In genomic region chr20:57621426-57622200, GRCh38 we compare ENCODE assay signal across 12 cellular contexts. TPM values are rescaled to one million over a fixed set of nuclear protein-coding genes. Genes with fewer than 3 reads are reported as not detected.
DNase-seq lines count a peak whose midpoint lies in the region; ATAC-seq and TF ChIP-seq lines count a peak whose summit lies in the region.
"Had no signal": no experiment of that assay in that cellular context is flagged by ENCODE, and none has a peak within 500 bp of the region (broad histone marks: within the 10 kb centered on the region; RNA-seq: fewer than 3 reads in every experiment).

No MANE protein-coding gene starts in this region.

- CTCF ChIA-PET in activated naive CD4-positive, alpha-beta T cell treated with anti-CD3 and anti-CD28 coated beads, Interleukin-2, amount 10 ng/mL, durations not matched to agents 7 days and 5 days (lab: Charles Lee), result interaction anchor here (0.7 to 6.8 kb wide), 8 partner anchors 8 to 559 kb away, joined by 3 to 86 read pairs (median 14); no protein-coding TSS in a partner anchor
- CTCF ChIA-PET in PC-9 (lab: Charles Lee), result interaction anchor here (0.5 to 1.5 kb wide), 2 partner anchors 22 to 27 kb away, joined by 3 to 5 read pairs; no protein-coding TSS in a partner anchor

- peaks cover 39% of the 10 kb centered on the region for H3K27me3 Mint-ChIP-seq in activated naive CD4-positive, alpha-beta T cell treated with anti-CD3 and anti-CD28 coated beads, Interleukin-2, amount 10 ng/mL, durations not matched to agents 7 days and 5 days
- no peaks in the 10 kb centered on the region for H3K27me3 Mint-ChIP-seq in effector memory CD8-positive, alpha-beta T cell
- H3K27me3 Mint-ChIP-seq in stimulated activated naive B cell treated with anti-CD40 and anti-IgM and Interleukin-4, amounts not matched to agents 10 μg/mL and 1 μg/mL and 100 μg/mL, for 72 hours, result no peaks in the 10 kb centered on the region

- ATAC-seq in effector memory CD8-positive, alpha-beta T cell (replicated peaks), result no peak
- no peak for ATAC-seq in stimulated activated naive B cell treated with anti-CD40 and anti-IgM and Interleukin-4, amounts not matched to agents 10 μg/mL and 1 μg/mL and 100 μg/mL, for 72 hours (replicated peaks)
- no peak for ATAC-seq in GM18502 (IDR thresholded peaks at IDR 0.05; ENCODE audit: poor library complexity, unreplicated experiment)

- H3K36me3 Mint-ChIP-seq in activated naive CD4-positive, alpha-beta T cell treated with anti-CD3 and anti-CD28 coated beads, Interleukin-2, amount 10 ng/mL, durations not matched to agents 7 days and 5 days, result peaks cover 14% of the 10 kb centered on the region
- peaks cover 20% of the 10 kb centered on the region for H3K36me3 Mint-ChIP-seq in effector memory CD8-positive, alpha-beta T cell (ENCODE audit: insufficient read depth)
- H3K36me3 Mint-ChIP-seq in stimulated activated naive B cell treated with anti-CD40 and anti-IgM and Interleukin-4, amounts not matched to agents 10 μg/mL and 1 μg/mL and 100 μg/mL, for 72 hours, result peaks cover 5 to 27% of the 10 kb centered on the region in 2 donors

- H3K27ac ChIP-seq in PC-9, result no peak overlapping the region
- H3K27ac ChIP-seq: WERI-Rb-1 had no signal

- peaks cover 30% of the 10 kb centered on the region for H3K4me1 ChIP-seq in PC-9 (replicated peaks; ENCODE audit: insufficient read depth)
- no peaks in the 10 kb centered on the region for H3K4me1 ChIP-seq in BE2C

- no peaks in the 10 kb centered on the region for H3K9me2 ChIP-seq in PC-9 (ENCODE audit: insufficient read depth)

- H2AFZ ChIP-seq in PC-9, result no peak overlapping the region

- H3K4me3 Mint-ChIP-seq in activated naive CD4-positive, alpha-beta T cell treated with anti-CD3 and anti-CD28 coated beads, Interleukin-2, amount 10 ng/mL, durations not matched to agents 7 days and 5 days, result peak overlapping the region; percentile 78
- peak overlapping the region; percentile 91 to 93 for H3K4me3 Mint-ChIP-seq in effector memory CD8-positive, alpha-beta T cell
- peak overlapping the region; percentile 64 to 80 for H3K4me3 Mint-ChIP-seq in stimulated activated naive B cell treated with anti-CD40 and anti-IgM and Interleukin-4, amounts not matched to agents 10 μg/mL and 1 μg/mL and 100 μg/mL, for 72 hours

- H3K4me1 Mint-ChIP-seq in activated naive CD4-positive, alpha-beta T cell treated with anti-CD3 and anti-CD28 coated beads, Interleukin-2, amount 10 ng/mL, durations not matched to agents 7 days and 5 days, result peaks cover 88% of the 10 kb centered on the region
- peaks cover 55 to 61% of the 10 kb centered on the region in 2 donors for H3K4me1 Mint-ChIP-seq in effector memory CD8-positive, alpha-beta T cell (ENCODE audit: low read depth in 2 of 2)
- H3K4me1 Mint-ChIP-seq in stimulated activated naive B cell treated with anti-CD40 and anti-IgM and Interleukin-4, amounts not matched to agents 10 μg/mL and 1 μg/mL and 100 μg/mL, for 72 hours, result peaks cover 52 to 63% of the 10 kb centered on the region in 2 donors

- H3K36me3 ChIP-seq in PC-9 (ENCODE audit: low read depth) (no peaks in the 10 kb centered on the region), BE2C (no peaks in the 10 kb centered on the region)
- H3K36me3 ChIP-seq: stomach, WERI-Rb-1 had no signal

- intact Hi-C loops in PC-9 (cut with micrococcal nuclease; ENCODE audit: unreplicated experiment), result loop anchor here (1.0 to 10.0 kb wide), 6 partner anchors 71 to 588 kb away; no protein-coding TSS in a partner anchor

- POLR2A ChIA-PET in PC-9 (lab: Charles Lee; ENCODE audit: unreplicated experiment), result interaction anchor here (0.7 kb wide), 1 partner anchor 393 kb away, joined by 3 read pairs; no protein-coding TSS in a partner anchor

- H3K27ac Mint-ChIP-seq in activated naive CD4-positive, alpha-beta T cell treated with anti-CD3 and anti-CD28 coated beads, Interleukin-2, amount 10 ng/mL, durations not matched to agents 7 days and 5 days, result peak overlapping the region; percentile 98
- H3K27ac Mint-ChIP-seq in effector memory CD8-positive, alpha-beta T cell, result peak overlapping the region; percentile 93 to 96
- peak overlapping the region; percentile 81 for H3K27ac Mint-ChIP-seq in stimulated activated naive B cell treated with anti-CD40 and anti-IgM and Interleukin-4, amounts not matched to agents 10 μg/mL and 1 μg/mL and 100 μg/mL, for 72 hours

- H3K9me3 ChIP-seq in PC-9 (ENCODE audit: insufficient read depth, low read depth) (peaks cover 5% of the 10 kb centered on the region), BE2C (no peaks in the 10 kb centered on the region)

- H3K9me3 Mint-ChIP-seq in activated naive CD4-positive, alpha-beta T cell treated with anti-CD3 and anti-CD28 coated beads, Interleukin-2, amount 10 ng/mL, durations not matched to agents 7 days and 5 days, result peaks cover 17% of the 10 kb centered on the region
- no peaks in the 10 kb centered on the region for H3K9me3 Mint-ChIP-seq in effector memory CD8-positive, alpha-beta T cell
- H3K9me3 Mint-ChIP-seq in stimulated activated naive B cell treated with anti-CD40 and anti-IgM and Interleukin-4, amounts not matched to agents 10 μg/mL and 1 μg/mL and 100 μg/mL, for 72 hours, result peaks cover 6 to 8% of the 10 kb centered on the region in 2 donors

- H4K20me1 ChIP-seq in PC-9 (ENCODE audit: insufficient read depth), result no peaks in the 10 kb centered on the region

- peaks cover 16% of the 10 kb centered on the region for H3F3A ChIP-seq in PC-9 (ENCODE audit: insufficient read depth, low read depth)

- no peaks in the 10 kb centered on the region for H3K27me3 ChIP-seq in PC-9 (ENCODE audit: insufficient read depth, low read depth)
- no peaks in the 10 kb centered on the region for H3K27me3 ChIP-seq in BE2C

- peak overlapping the region; percentile 18 for H3K4me2 ChIP-seq in PC-9

- BruUV-seq in PC-9 (replicated peaks; lab: Mats Ljungman, UMichigan), result no TSS peak

- TF ChIP-seq CTCF in PC-9 (conservative IDR thresholded peaks at IDR 0.05) (no peak), BE2C (IDR thresholded peaks at IDR 0.05; ENCODE audit: low read depth, low read length) (no peak)

- no peak for DNase-seq in activated naive CD4-positive, alpha-beta T cell treated with anti-CD3 and anti-CD28 coated beads, Interleukin-2, amount 10 ng/mL, durations not matched to agents 7 days and 5 days
- DNase-seq in activated naive CD4-positive, alpha-beta T cell (lab: John Stamatoyannopoulos, UW), result no peak
- DNase-seq in PC-9, result no peak
- no peak for DNase-seq in effector memory CD8-positive, alpha-beta T cell
- DNase-seq in stimulated activated naive B cell treated with anti-CD40 and anti-IgM and Interleukin-4, amounts not matched to agents 10 μg/mL and 1 μg/mL and 100 μg/mL, for 72 hours, result no peak
- DNase-seq in BE2C, result no peak
- DNase-seq in OCI-M1 (lab: John Stamatoyannopoulos, UW), result no peak
- DNase-seq: cerebellar nuclear complex had no signal

- no peaks in the 10 kb centered on the region for H3K79me2 ChIP-seq in PC-9 (ENCODE audit: low read depth)

- no peak overlapping the region for H3K4me3 ChIP-seq in PC-9
- no peak overlapping the region for H3K4me3 ChIP-seq in BE2C (ENCODE audit: low read depth, low read length)
- H3K4me3 ChIP-seq: stomach had no signal

RNA-seq across cellular contexts. Expression of gene ZBP1, which starts 1.4 kb away (rescaled TPM):
- total RNA-seq in PC-9 (2021), result not detected in 2 replicates
- polyA plus RNA-seq in BE2C (2012; ENCODE audit: insufficient read depth, insufficient read length, low read depth), result not detected
- total RNA-seq: SK-MEL-5, stomach had no signal
